Comparison of ENCODE assay signal across 7 cellular contexts in genomic region chr1:213987422-213987875, GRCh38. TPM values are rescaled to one million over a fixed set of nuclear protein-coding genes. Genes with fewer than 3 reads are reported as not detected.
DNase-seq lines count a peak whose midpoint lies in the region; ATAC-seq and TF ChIP-seq lines count a peak whose summit lies in the region.

No MANE protein-coding gene starts in this region.

- POLR2A ChIA-PET in Panc1 (lab: Charles Lee), result no interaction called here

- H3K27me3 ChIP-seq in Panc1 (ENCODE audit: control insufficient read depth, insufficient read depth, low read length), result peaks cover 40% of the 10 kb centered on the region
- H3K27me3 ChIP-seq in esophagus muscularis mucosa, result peaks cover 0 to 82% (median 47%) of the 10 kb centered on the region in 4 donors

- H3K4me3 ChIP-seq in Panc1 (ENCODE audit: low read depth in 2 of 2, low read length in 2 of 2) (peak overlapping the region; percentile 42 to 80), esophagus muscularis mucosa (peak overlapping the region; percentile 65 to 69 (median 68))

- no peaks in the 10 kb centered on the region for H3K36me3 ChIP-seq in Panc1 (ENCODE audit: control insufficient read depth, insufficient read depth, low read length)
- H3K36me3 ChIP-seq in esophagus muscularis mucosa, result no peaks in the 10 kb centered on the region

- DNase-seq in Panc1 (ENCODE audit: low read depth, low spot score) (no peak), esophagus muscularis mucosa (ENCODE audit: extremely low spot score) (no peak), omental fat pad (ENCODE audit: low spot score) (no peak), Kasumi-1 (lab: John Stamatoyannopoulos, UW) (no peak), NCI-H524 (lab: John Stamatoyannopoulos, UW) (no peak)

- H3K4me1 ChIP-seq in Panc1 (ENCODE audit: control insufficient read depth, insufficient read depth, low read length) (peaks cover 8% of the 10 kb centered on the region), esophagus muscularis mucosa (peaks cover 25 to 57% (median 54%) of the 10 kb centered on the region in 4 donors)

- intact Hi-C loops in Panc1 (cut with micrococcal nuclease; ENCODE audit: unreplicated experiment) (no loop called here), esophagus muscularis mucosa (cut with DNase I) (no loop called here)

- under 1% methylated on average over 25 of the region's 32 CpGs for WGBS in esophagus muscularis mucosa

- CTCF ChIA-PET in Panc1 (lab: Charles Lee), result no interaction called here

- no peak for TF ChIP-seq POLR2A in esophagus muscularis mucosa (IDR thresholded peaks at IDR 0.05; ENCODE audit: low read depth)

- ATAC-seq in GM18519 (IDR thresholded peaks at IDR 0.05; ENCODE audit: low FRiP score, unreplicated experiment) (peak; percentile 23), HG02588 (IDR thresholded peaks at IDR 0.05; ENCODE audit: unreplicated experiment) (peak; percentile 47), Panc1 (peak; percentile 48), omental fat pad (ENCODE audit: low FRiP score) (peak; percentile 31)

- H3K9me3 ChIP-seq in Panc1 (ENCODE audit: control insufficient read depth, insufficient read depth, low read depth, low read length) (no peaks in the 10 kb centered on the region), esophagus muscularis mucosa (no peaks in the 10 kb centered on the region)

- no peak for TF ChIP-seq EP300 in esophagus muscularis mucosa (IDR thresholded peaks at IDR 0.05)

- in situ Hi-C loops in Panc1 (cut with HindIII; ENCODE audit: low pct_unique_long_range_greater_than_20kb, low sequenced_read_pairs), result no loop called here

- TF ChIP-seq CTCF in Panc1 (IDR thresholded peaks at IDR 0.05) (no peak), esophagus muscularis mucosa (IDR thresholded peaks at IDR 0.05) (no peak), omental fat pad (IDR thresholded peaks at IDR 0.05) (no peak)

- no TSS peak for BruUV-seq in Panc1 (replicated peaks; lab: Mats Ljungman, UMichigan)

- H3K27ac ChIP-seq in Panc1 (ENCODE audit: low read length) (no peak overlapping the region), esophagus muscularis mucosa (replicated peaks in 1 of 4) (peak overlapping the region; percentile 73 to 84 (median 76))

RNA-seq across cellular contexts. Expression of gene PROX1, which starts 0.3 kb away (rescaled TPM):
- total RNA-seq in Panc1 (2021; ENCODE audit: unreplicated experiment), result 0.13 TPM
- not detected for polyA plus RNA-seq in Panc1 (2012; ENCODE audit: insufficient read length)
- 1 to 10 TPM; 2.0 to 5.3 (median 2.5) TPM for total RNA-seq in esophagus muscularis mucosa
- total RNA-seq in omental fat pad, result 1 to 10 TPM in 3 of 4 donors, under 1 TPM in 1; 0.96 to 8.4 (median 4.6) TPM
